10 cellular contexts compared by ENCODE assay signal in the genomic region with DNA sequence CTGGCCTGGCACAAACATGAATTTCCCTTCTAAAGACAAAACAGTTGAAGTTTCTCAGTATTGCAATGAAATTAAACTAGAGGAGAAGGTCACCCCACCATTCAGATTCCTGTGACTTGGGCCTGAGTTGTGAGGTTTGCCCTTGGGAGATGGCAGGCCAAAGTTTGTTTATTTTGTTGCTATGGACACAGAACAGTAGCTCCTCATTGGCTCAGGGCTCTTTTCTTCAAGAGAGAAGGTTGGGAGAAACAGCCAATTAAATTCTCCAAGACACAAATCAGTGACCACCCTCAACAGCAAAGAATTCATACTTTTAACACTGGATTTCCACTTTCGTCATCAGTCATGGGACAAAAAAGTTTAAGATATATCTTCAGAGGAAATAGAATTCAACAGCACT. TPM values are rescaled to one million over a fixed set of nuclear protein-coding genes. Genes with fewer than 3 reads are reported as not detected.
DNase-seq lines count a peak whose midpoint lies in the region; ATAC-seq, FAIRE-seq and TF ChIP-seq lines count a peak whose summit lies in the region.
"Had no signal": no experiment of that assay in that cellular context is flagged by ENCODE, and none has a peak within 500 bp of the region (broad histone marks: within the 10 kb centered on the region; RNA-seq: fewer than 3 reads in every experiment).

A gene with protein sequence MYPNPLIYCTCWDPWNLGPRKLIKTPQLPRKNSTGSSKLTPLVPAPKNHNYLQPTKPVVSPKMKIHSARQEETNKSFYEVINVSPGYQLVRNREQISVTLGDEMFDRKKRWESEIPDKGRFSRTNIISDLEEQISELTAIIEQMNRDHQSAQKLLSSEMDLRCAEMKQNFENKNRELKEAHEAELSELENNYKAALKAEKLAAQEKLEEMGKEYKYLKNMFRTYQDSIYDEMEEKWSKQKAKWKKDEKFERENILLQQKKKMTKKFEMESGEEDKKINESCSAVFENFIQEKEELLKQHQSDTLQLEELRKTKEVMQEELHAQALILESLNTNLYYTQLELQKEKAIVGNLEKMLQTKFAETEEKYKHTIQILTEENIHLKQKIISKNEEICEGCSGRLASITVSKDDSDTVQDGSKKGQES (minus strand): TSS at position 130 of the 400 bp plus-strand sequence. CDS start 5,941 bp downstream, outside the sequence.

- no peak within 1 kb of the TSS for H3K9ac ChIP-seq in HUES6 (ENCODE audit: low read length)
- H3K9ac ChIP-seq: parathyroid adenoma had no signal

- no peak for TF ChIP-seq POLR2A in A549 (IDR thresholded peaks at IDR 0.05; ENCODE audit: low read length)

- TF ChIP-seq CTCF in A549 (IDR thresholded peaks at IDR 0.05) = no peak

- no peak within 1 kb of the TSS for H3K4me3 ChIP-seq in A549
- H3K4me3 ChIP-seq in HUES6 (ENCODE audit: low read depth, low read length) = no peak within 1 kb of the TSS

- WGBS in A549 (ENCODE audit: missing lambda C conversion rate) = 97% methylated on average over 1 of the region's 1 CpG

- no peaks in the 10 kb centered on the region for H3K9me3 Mint-ChIP-seq in activated CD8-positive, alpha-beta memory T cell treated with anti-CD3 and anti-CD28 coated beads, Interleukin-2, amount 10 ng/mL, durations not matched to agents 7 days and 5 days (ENCODE audit: low read depth)
- H3K9me3 Mint-ChIP-seq: activated T-cell treated with anti-CD3 and anti-CD28 coated beads, Interleukin-2, amount 50 U/mL, for 72 hours had no signal

- ATAC-seq in A549 (peak; percentile 39 to 71; a peak in 5 of 6 replicates), left lobe of liver (peak; percentile 41), HG02623 (IDR thresholded peaks at IDR 0.05; ENCODE audit: unreplicated experiment) (no peak), HG03571 (IDR thresholded peaks at IDR 0.05; ENCODE audit: unreplicated experiment) (no peak)
- ATAC-seq in activated CD8-positive, alpha-beta memory T cell treated with anti-CD3 and anti-CD28 coated beads, Interleukin-2, amount 10 ng/mL, durations not matched to agents 7 days and 5 days = no peak
- ATAC-seq: activated T-cell treated with anti-CD3 and anti-CD28 coated beads, Interleukin-2, amount 50 U/mL, for 72 hours had no signal

- no peak for FAIRE-seq in A549 (lab: Jason Lieb, UNC)

- POLR2A ChIA-PET in A549 (lab: Yijun Ruan, JAX) = no interaction called here

- H3K27ac ChIP-seq in A549 = no peak within 1 kb of the TSS
- H3K27ac ChIP-seq in HUES6 (ENCODE audit: low read depth, low read length) = peak within 1 kb of the TSS; percentile 38; the same call in 1 of the 2 replicates
- H3K27ac ChIP-seq: parathyroid adenoma had no signal

- no peak within 1 kb of the TSS for H3K27ac Mint-ChIP-seq in activated CD8-positive, alpha-beta memory T cell treated with anti-CD3 and anti-CD28 coated beads, Interleukin-2, amount 10 ng/mL, durations not matched to agents 7 days and 5 days
- H3K27ac Mint-ChIP-seq: activated T-cell treated with anti-CD3 and anti-CD28 coated beads, Interleukin-2, amount 50 U/mL, for 72 hours had no signal

- CTCF ChIA-PET in A549 (lab: Yijun Ruan, JAX) = interaction anchor here (2.1 kb wide), 1 partner anchor 12 kb away, joined by 8 read pairs; no protein-coding TSS in a partner anchor
- CTCF ChIA-PET in activated CD8-positive, alpha-beta memory T cell treated with anti-CD3 and anti-CD28 coated beads, Interleukin-2, amount 10 ng/mL, durations not matched to agents 7 days and 5 days (lab: Charles Lee) = interaction anchor here (1.0 to 1.5 kb wide), 2 partner anchors 97 to 125 kb away, joined by 3 to 4 read pairs; a partner anchor contains a TSS

- no peaks in the 10 kb centered on the region for H3K27me3 Mint-ChIP-seq in activated CD8-positive, alpha-beta memory T cell treated with anti-CD3 and anti-CD28 coated beads, Interleukin-2, amount 10 ng/mL, durations not matched to agents 7 days and 5 days

- TF ChIP-seq EP300 in A549 (IDR thresholded peaks at IDR 0.05) = no peak

- peaks cover 21% of the 10 kb centered on the region for H3K4me1 Mint-ChIP-seq in activated CD8-positive, alpha-beta memory T cell treated with anti-CD3 and anti-CD28 coated beads, Interleukin-2, amount 10 ng/mL, durations not matched to agents 7 days and 5 days

- no peak within 1 kb of the TSS for H3K4me3 Mint-ChIP-seq in activated CD8-positive, alpha-beta memory T cell treated with anti-CD3 and anti-CD28 coated beads, Interleukin-2, amount 10 ng/mL, durations not matched to agents 7 days and 5 days
- H3K4me3 Mint-ChIP-seq: activated T-cell treated with anti-CD3 and anti-CD28 coated beads, Interleukin-2, amount 50 U/mL, for 72 hours had no signal

- no peak within 1 kb of the TSS for H3K4me2 ChIP-seq in A549

- H3K9me3 ChIP-seq in A549 (no peaks in the 10 kb centered on the region), HUES6 (ENCODE audit: control insufficient read depth, insufficient read depth, low read depth, low read length) (no peaks in the 10 kb centered on the region)

- TF ChIP-seq RAD21 in A549 (conservative IDR thresholded peaks at IDR 0.05 in 1 of 2, IDR thresholded peaks at IDR 0.05 in 1 of 2) = no peak

- no peaks in the 10 kb centered on the region for H3K36me3 ChIP-seq in HUES6 (ENCODE audit: control insufficient read depth, insufficient read depth, low read length)

- DNase-seq in A549 (ENCODE audit: low read depth in 1 of 2, low spot score in 1 of 2) (peak; percentile 39 to 57), cerebellar cortex (ENCODE audit: low spot score) (peak; percentile 14), left lobe of liver (ENCODE audit: low spot score) (no peak), NCI-H2081 treated with DMSO at 0.1 percent for 48 hours (lab: John Stamatoyannopoulos, UW) (no peak)
- no peak for DNase-seq in activated CD8-positive, alpha-beta memory T cell treated with anti-CD3 and anti-CD28 coated beads, Interleukin-2, amount 10 ng/mL, durations not matched to agents 7 days and 5 days
- DNase-seq: activated T-cell treated with anti-CD3 and anti-CD28 coated beads, Interleukin-2, amount 50 U/mL, for 72 hours had no signal

- H3K27me3 ChIP-seq in HUES6 (ENCODE audit: control insufficient read depth, insufficient read depth, low read length) = no peaks in the 10 kb centered on the region

- peaks cover 16% of the 10 kb centered on the region for H3K36me3 Mint-ChIP-seq in activated CD8-positive, alpha-beta memory T cell treated with anti-CD3 and anti-CD28 coated beads, Interleukin-2, amount 10 ng/mL, durations not matched to agents 7 days and 5 days

- peaks cover 4% of the 10 kb centered on the region; the same call in 1 of the 3 replicates for H3K4me1 ChIP-seq in A549
- H3K4me1 ChIP-seq in HUES6 (ENCODE audit: control insufficient read depth, insufficient read depth, low read length) = no peaks in the 10 kb centered on the region
- H3K4me1 ChIP-seq: parathyroid adenoma had no signal

TF ChIP-seq in A549, 52 proteins besides CTCF, POLR2A, EP300 and RAD21:
- TF ChIP-seq, protein P1, sequence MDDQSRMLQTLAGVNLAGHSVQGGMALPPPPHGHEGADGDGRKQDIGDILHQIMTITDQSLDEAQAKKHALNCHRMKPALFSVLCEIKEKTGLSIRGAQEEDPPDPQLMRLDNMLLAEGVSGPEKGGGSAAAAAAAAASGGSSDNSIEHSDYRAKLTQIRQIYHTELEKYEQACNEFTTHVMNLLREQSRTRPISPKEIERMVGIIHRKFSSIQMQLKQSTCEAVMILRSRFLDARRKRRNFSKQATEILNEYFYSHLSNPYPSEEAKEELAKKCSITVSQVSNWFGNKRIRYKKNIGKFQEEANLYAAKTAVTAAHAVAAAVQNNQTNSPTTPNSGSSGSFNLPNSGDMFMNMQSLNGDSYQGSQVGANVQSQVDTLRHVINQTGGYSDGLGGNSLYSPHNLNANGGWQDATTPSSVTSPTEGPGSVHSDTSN (IDR thresholded peaks at IDR 0.05) = no peak
- TF ChIP-seq, protein P2, sequence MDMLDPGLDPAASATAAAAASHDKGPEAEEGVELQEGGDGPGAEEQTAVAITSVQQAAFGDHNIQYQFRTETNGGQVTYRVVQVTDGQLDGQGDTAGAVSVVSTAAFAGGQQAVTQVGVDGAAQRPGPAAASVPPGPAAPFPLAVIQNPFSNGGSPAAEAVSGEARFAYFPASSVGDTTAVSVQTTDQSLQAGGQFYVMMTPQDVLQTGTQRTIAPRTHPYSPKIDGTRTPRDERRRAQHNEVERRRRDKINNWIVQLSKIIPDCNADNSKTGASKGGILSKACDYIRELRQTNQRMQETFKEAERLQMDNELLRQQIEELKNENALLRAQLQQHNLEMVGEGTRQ (IDR thresholded peaks at IDR 0.05) = no peak
- TF ChIP-seq JUNB (IDR thresholded peaks at IDR 0.05) (no peak), KDM5A (IDR thresholded peaks at IDR 0.05) (no peak), ZNF302 (CRISPR knock-in tag; IDR thresholded peaks at IDR 0.05) (no peak), ZC3H11A (IDR thresholded peaks at IDR 0.05) (no peak)

RNA-seq across cellular contexts. Expression of the gene that starts here (rescaled TPM):
- polyA plus RNA-seq in A549 (2011; rRNA removed) (0.36 and 0.38 TPM in 2 replicates), A549 (2017; fragmentation: RNase III; extraction: RNeasy Plus Mini Kit Qiagen cat#74134 plus additional on column Dnase treatment) (0.07 to 0.26 TPM (median 0.09 TPM) in 3 replicates)
- 0.03 TPM in 1 of 2 replicates, not detected in the other for polyA plus RNA-seq in A549 (2012; cell fraction: cytosol; rRNA removed)
- polyA plus RNA-seq in A549 (2012; cell fraction: nucleus; rRNA removed) = 0.17 TPM in 1 of 2 replicates, not detected in the other
- 0.29 TPM in 1 of 2 replicates, not detected in the other for polyA minus RNA-seq in A549 (2011; rRNA and poly(A)+ RNA removed)
- 0.55 TPM for total RNA-seq in left lobe of liver
- 1 to 10 TPM in 1 of 2 experiments, under 1 TPM in 1; 0.98 to 1.3 TPM for total RNA-seq in activated CD8-positive, alpha-beta memory T cell treated with anti-CD3 and anti-CD28 coated beads, Interleukin-2, amount 10 ng/mL, durations not matched to agents 7 days and 5 days

Comparison
In these comparisons a context has a peak if more than half of its experiments do, and no peak if none do; other contexts are left out.
1. Peak in DNase-seq and ATAC-seq in A549; RNA of the gene not detected or under 1 TPM.
2. Peak in ATAC-seq in left lobe of liver; RNA of the gene not detected or under 1 TPM.